In the genomic region with DNA sequence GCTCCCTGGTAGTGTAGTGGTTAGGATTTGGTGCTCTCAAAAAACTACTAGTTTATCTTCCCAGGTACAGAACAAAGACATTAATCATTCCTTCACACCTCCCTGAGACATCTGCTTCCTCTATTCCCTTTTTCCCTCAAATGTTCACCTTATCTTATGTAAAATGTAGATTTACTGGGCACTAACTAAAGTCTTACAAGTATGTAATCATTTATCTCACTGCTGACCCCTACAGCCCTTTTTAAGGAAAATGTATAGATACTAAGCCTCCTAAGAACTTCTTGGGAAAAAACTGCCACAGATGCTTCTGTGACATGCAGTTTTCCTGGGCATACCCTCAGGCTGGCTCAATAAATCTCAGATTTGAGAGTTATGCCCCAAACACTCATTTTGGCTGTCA, we compare ENCODE assay signal across 19 cellular contexts. TPM values are rescaled to one million over a fixed set of nuclear protein-coding genes. Genes with fewer than 3 reads are reported as not detected.
DNase-seq lines count a peak whose midpoint lies in the region; ATAC-seq, FAIRE-seq and TF ChIP-seq lines count a peak whose summit lies in the region.
"Had no signal": no experiment of that assay in that cellular context is flagged by ENCODE, and none has a peak within 500 bp of the region (broad histone marks: within the 10 kb centered on the region; RNA-seq: fewer than 3 reads in every experiment).

No MANE protein-coding gene starts in this region.

- no peak overlapping the region for H3K27ac ChIP-seq in K562 (ENCODE audit: extremely low read depth, low read depth, low read length)
- peak overlapping the region; percentile 14 for H3K27ac ChIP-seq in osteoblast (ENCODE audit: low read depth, low read length)
- no peak overlapping the region for H3K27ac ChIP-seq in prostate gland

- no peak overlapping the region for H3K4me3 ChIP-seq in Loucy (ENCODE audit: low read length, poor library complexity, severe bottlenecking)
- H3K4me3 ChIP-seq in K562 = no peak overlapping the region
- no peak overlapping the region for H3K4me3 ChIP-seq in osteoblast (ENCODE audit: insufficient read depth, low read length)
- H3K4me3 ChIP-seq in prostate gland = no peak overlapping the region
- H3K4me3 ChIP-seq: GM23248 had no signal

- H3K27me3 ChIP-seq in Loucy (ENCODE audit: insufficient read depth, low read length, poor library complexity, severe bottlenecking) = no peaks in the 10 kb centered on the region
- H3K27me3 ChIP-seq in K562 (ENCODE audit: control insufficient read depth in 2 of 2, insufficient read depth in 2 of 2, low read length in 2 of 2) = no peaks in the 10 kb centered on the region
- no peaks in the 10 kb centered on the region for H3K27me3 ChIP-seq in osteoblast (ENCODE audit: insufficient read depth, low read length)
- H3K27me3 ChIP-seq in prostate gland (replicated peaks; ENCODE audit: insufficient read depth) = no peaks in the 10 kb centered on the region

- H3K9me3 ChIP-seq in Loucy (ENCODE audit: insufficient read depth, low read depth, low read length) (no peaks in the 10 kb centered on the region), K562 (replicated peaks; ENCODE audit: control insufficient read depth, insufficient read depth, low read depth, low read length) (no peaks in the 10 kb centered on the region), osteoblast (ENCODE audit: low read depth, low read length) (no peaks in the 10 kb centered on the region), prostate gland (no peaks in the 10 kb centered on the region)

- H2AFZ ChIP-seq in Loucy (ENCODE audit: low read length) (peak overlapping the region; percentile 31; the same call in 1 of the 2 replicates), K562 (ENCODE audit: low read depth, low read length) (no peak overlapping the region; the same call in 1 of the 2 replicates), osteoblast (ENCODE audit: low read length) (no peak overlapping the region)
- H2AFZ ChIP-seq: GM23248 had no signal

- DNase-seq in ELR (ENCODE audit: low read depth) (peak; percentile 19), K562 (ENCODE audit: extremely low read depth in 1 of 4, low spot score in 3 of 4) (no peak), osteoblast (ENCODE audit: insufficient read length, low spot score, missing footprints) (no peak), prostate gland (ENCODE audit: low spot score) (no peak), GM20000 (ENCODE audit: low spot score) (no peak)
- DNase-seq: Calu3; CD4-positive, alpha-beta T cell; DMS79 treated with DMSO at 0.1 percent for 48 hours; GM23248; KG1; MM.1S; NCI-H1105; NCI-H1694; NCI-H446 treated with DMSO at 0.1 percent for 48 hours; T-cell had no signal

- POLR2A ChIA-PET in K562 (lab: Yijun Ruan, JAX) = no interaction called here

- no peak overlapping the region for H3K9ac ChIP-seq in Loucy (ENCODE audit: low read depth, low read length, poor library complexity, severe bottlenecking)
- no peak overlapping the region for H3K9ac ChIP-seq in K562 (ENCODE audit: insufficient read depth in 1 of 2, low read depth in 2 of 2, low read length in 2 of 2)
- H3K9ac ChIP-seq: GM23248 had no signal

- TF ChIP-seq CTCF in Loucy (conservative IDR thresholded peaks at IDR 0.05; ENCODE audit: low read length) (peak; percentile 57), K562 (IDR thresholded peaks at IDR 0.05 in 2 of 3, conservative IDR thresholded peaks at IDR 0.05 in 1 of 3; ENCODE audit: insufficient read depth in 2 of 3, low read depth in 1 of 3, low read length in 3 of 3) (0 out of 6 replicates have a peak, but pooled peaks of 1 of the 3 experiments have one; percentile 20), osteoblast (IDR thresholded peaks at IDR 0.05; ENCODE audit: extremely low read depth, low read depth, low read length) (no peak), prostate gland (IDR thresholded peaks at IDR 0.05) (no peak), GM20000 (IDR thresholded peaks at IDR 0.05; ENCODE audit: extremely low read depth, missing control alignments) (no peak)

- H3K4me1 ChIP-seq in Loucy (ENCODE audit: insufficient read depth, low read length, poor library complexity, severe bottlenecking) (peaks cover 46% of the 10 kb centered on the region), K562 (replicated peaks in 1 of 2; ENCODE audit: control insufficient read depth in 2 of 2, insufficient read depth in 2 of 2, low read length in 2 of 2) (no peaks in the 10 kb centered on the region), osteoblast (ENCODE audit: insufficient read depth, low read length) (peaks cover 43% of the 10 kb centered on the region), prostate gland (replicated peaks) (no peaks in the 10 kb centered on the region)

- 0 out of 4 replicates have a peak, but pooled peaks of 1 of the 2 experiments have one; percentile 8 for TF ChIP-seq RAD21 in K562 (CRISPR knock-in tag; conservative IDR thresholded peaks at IDR 0.05 in 1 of 2, IDR thresholded peaks at IDR 0.05 in 1 of 2)

- BruUV-seq in K562 (replicated peaks; lab: Mats Ljungman, UMichigan) = no TSS peak

- CTCF ChIA-PET in K562 (lab: Yijun Ruan, JAX; ENCODE audit: low intra/inter-chr PET ratio) = no interaction called here

- H3F3A ChIP-seq in Loucy (ENCODE audit: low read depth) = peaks cover 23% of the 10 kb centered on the region

- no peaks in the 10 kb centered on the region for H3K9me2 ChIP-seq in Loucy (replicated peaks; ENCODE audit: low read depth, low read length)

- TF ChIP-seq EP300 in K562 (IDR thresholded peaks at IDR 0.05; ENCODE audit: low read length) = no peak

- no peaks in the 10 kb centered on the region for H3K9me1 ChIP-seq in K562 (ENCODE audit: control insufficient read depth, insufficient read depth, low read length)

- intact Hi-C loops in K562 (cut with micrococcal nuclease) (no loop called here), prostate gland (cut with DNase I) (no loop called here)

- no peak for FAIRE-seq in K562 (lab: Jason Lieb, UNC)
- FAIRE-seq: G401.6 had no signal

- H4K20me1 ChIP-seq in Loucy (ENCODE audit: insufficient read depth, low read length, poor library complexity, severe bottlenecking) (no peaks in the 10 kb centered on the region), K562 (replicated peaks; ENCODE audit: control insufficient read depth, insufficient read depth, low read length) (no peaks in the 10 kb centered on the region), osteoblast (ENCODE audit: insufficient read depth, low read length) (no peaks in the 10 kb centered on the region)

- peak; percentile 27; the same call in 1 of the 3 replicates for ATAC-seq in K562
- no peak for ATAC-seq in HG03520 (IDR thresholded peaks at IDR 0.05; ENCODE audit: unreplicated experiment)
- ATAC-seq: Panc1, T-cell had no signal

- H3K4me2 ChIP-seq in Loucy (ENCODE audit: low read depth, low read length, poor library complexity, severe bottlenecking) (no peak overlapping the region), K562 (ENCODE audit: insufficient read depth, low read length) (no peak overlapping the region), osteoblast (ENCODE audit: insufficient read depth, low read length) (no peak overlapping the region)

- H3K79me2 ChIP-seq in Loucy (ENCODE audit: insufficient read depth, low read length) (no peaks in the 10 kb centered on the region), K562 (ENCODE audit: control insufficient read depth, insufficient read depth, low read length) (no peaks in the 10 kb centered on the region), osteoblast (ENCODE audit: insufficient read depth, low read length) (no peaks in the 10 kb centered on the region)

- in situ Hi-C loops in K562 (cut with MboI) = no loop called here

- TF ChIP-seq POLR2A in K562 (conservative IDR thresholded peaks at IDR 0.05) (no peak), prostate gland (IDR thresholded peaks at IDR 0.05) (no peak)

- no peaks in the 10 kb centered on the region for H3K36me3 ChIP-seq in Loucy (ENCODE audit: insufficient read depth, low read length)
- H3K36me3 ChIP-seq in K562 (ENCODE audit: control insufficient read depth, insufficient read depth, low read length) = no peaks in the 10 kb centered on the region
- no peaks in the 10 kb centered on the region for H3K36me3 ChIP-seq in osteoblast (ENCODE audit: insufficient read depth, low read length)
- H3K36me3 ChIP-seq in prostate gland = no peaks in the 10 kb centered on the region

TF ChIP-seq in K562, 482 proteins besides CTCF, POLR2A, EP300 and RAD21 (continues in another document):
- no peak for TF ChIP-seq ZNF830 (CRISPR knock-in tag; IDR thresholded peaks at IDR 0.05)
- no peak for TF ChIP-seq KHSRP (IDR thresholded peaks at IDR 0.05)

RNA-seq across cellular contexts. Expression of a gene that starts 50.8 kb away (rescaled TPM):
- 10.7 and 36.6 TPM in 2 replicates for total RNA-seq in K562 (2011; cell fraction: chromatin; rRNA removed; ENCODE audit: low replicate concordance)
- 5.7 and 6.2 TPM in 2 replicates for total RNA-seq in K562 (2011; cell fraction: nucleolus; rRNA removed)
- total RNA-seq in K562 (2011; cell fraction: nucleoplasm; rRNA removed) = 10.0 and 16.6 TPM in 2 replicates
- total RNA-seq in K562 (2014; rRNA removed) = 25.5 and 30.9 TPM in 2 replicates
- 33.5 and 36.4 TPM in 2 replicates for total RNA-seq in K562 (2014; rRNA removed; fragmentation: Illumina TruSeq; extraction: Trizol)
- 23.7 and 27.7 TPM in 2 replicates for total RNA-seq in K562 (2015; rRNA removed; fragmentation: Illumina TruSeq; extraction: Trizol)
- 30.3 and 33.2 TPM in 2 replicates for total RNA-seq in K562 (2021)
- polyA plus RNA-seq in K562 (2011; rRNA removed) = 37.1 and 37.3 TPM in 2 replicates
- polyA plus RNA-seq in K562 (2011; cell fraction: cytosol; rRNA removed) = 9.9 and 20.0 TPM in 2 replicates
- polyA plus RNA-seq in K562 (2011; cell fraction: nucleus; rRNA removed) = 20.6 and 37.5 TPM in 2 replicates
- 16.0 and 19.7 TPM in 2 replicates for polyA plus RNA-seq in K562 (2012)
- polyA plus RNA-seq in K562 (2014; fragmentation: Illumina TruSeq; extraction: Trizol) = 22.0 and 23.5 TPM in 2 replicates
- 1 to 10 TPM; 8.5 to 10.0 TPM for polyA plus RNA-seq in K562 (2014; fragmentation: Nextera tagmentation; extraction: Ambion mirVana)
- 16.0 and 20.4 TPM in 2 replicates for polyA plus RNA-seq in K562 (2014; rRNA removed)
- 64.1 and 75.5 TPM in 2 replicates for polyA minus RNA-seq in K562 (2011; rRNA and poly(A)+ RNA removed)
- polyA minus RNA-seq in K562 (2011; cell fraction: cytosol; rRNA and poly(A)+ RNA removed) = 21.6 and 23.2 TPM in 2 replicates
- 21.5 and 38.9 TPM in 2 replicates for polyA minus RNA-seq in K562 (2011; cell fraction: nucleus; rRNA and poly(A)+ RNA removed)
- 376 and 377 TPM in 2 replicates for total RNA-seq in osteoblast
- 10 to 100 TPM; 53.3 to 70.9 TPM for total RNA-seq in prostate gland
